In genomic region chr11:63978551-63979235, GRCh38 we compare ENCODE assay signal across 17 cellular contexts. TPM values are rescaled to one million over a fixed set of nuclear protein-coding genes. Genes with fewer than 3 reads are reported as not detected.
DNase-seq lines count a peak whose midpoint lies in the region; ATAC-seq and TF ChIP-seq lines count a peak whose summit lies in the region.
"Had no signal": no experiment of that assay in that cellular context is flagged by ENCODE, and none has a peak within 500 bp of the region (broad histone marks: within the 10 kb centered on the region; RNA-seq: fewer than 3 reads in every experiment).

No MANE protein-coding gene starts in this region.

- no peak overlapping the region for H3K27ac ChIP-seq in PC-9
- no peak overlapping the region for H3K27ac ChIP-seq in PC-3 (ENCODE audit: low read length)
- H3K27ac ChIP-seq: parathyroid adenoma had no signal

- no peak overlapping the region for H3K9ac ChIP-seq in PC-3 (ENCODE audit: low read length)
- H3K9ac ChIP-seq: parathyroid adenoma had no signal

- H3K27me3 Mint-ChIP-seq in activated CD8-positive, alpha-beta T cell treated with anti-CD3 and anti-CD28 coated beads, Interleukin-2, amount 10 ng/mL, durations not matched to agents 7 days and 5 days (ENCODE audit: low read depth): no peaks in the 10 kb centered on the region
- no peaks in the 10 kb centered on the region for H3K27me3 Mint-ChIP-seq in activated CD8-positive, alpha-beta T cell treated with anti-CD3 and anti-CD28 coated beads for 36 hours
- H3K27me3 Mint-ChIP-seq in effector memory CD8-positive, alpha-beta T cell: no peaks in the 10 kb centered on the region
- no peaks in the 10 kb centered on the region for H3K27me3 Mint-ChIP-seq in osteocyte (ENCODE audit: unreplicated experiment)
- H3K27me3 Mint-ChIP-seq: activated naive CD4-positive, alpha-beta T cell treated with anti-CD3 and anti-CD28 coated beads, Interleukin-2, amount 10 ng/mL, durations not matched to agents 7 days and 5 days had no signal

- H3K9me3 ChIP-seq in PC-9 (ENCODE audit: insufficient read depth, low read depth): no peaks in the 10 kb centered on the region
- no peaks in the 10 kb centered on the region for H3K9me3 ChIP-seq in PC-3 (ENCODE audit: low read length)

- TF ChIP-seq CTCF in activated CD8-positive, alpha-beta T cell treated with anti-CD3 and anti-CD28 coated beads for 36 hours (IDR thresholded peaks at IDR 0.05): no peak
- TF ChIP-seq CTCF in LNCaP clone FGC (IDR thresholded peaks at IDR 0.05; ENCODE audit: control insufficient read depth, extremely low read depth, insufficient read depth) (no peak), osteocyte (IDR thresholded peaks at IDR 0.05) (no peak), PC-9 (conservative IDR thresholded peaks at IDR 0.05) (no peak), PC-3 (conservative IDR thresholded peaks at IDR 0.05; ENCODE audit: low read depth, low read length) (no peak)

- H3K79me2 ChIP-seq in PC-9 (ENCODE audit: low read depth) (peaks cover 44% of the 10 kb centered on the region), PC-3 (ENCODE audit: low read length) (peaks cover 71% of the 10 kb centered on the region)

- H3K4me1 Mint-ChIP-seq in activated CD8-positive, alpha-beta T cell treated with anti-CD3 and anti-CD28 coated beads, Interleukin-2, amount 10 ng/mL, durations not matched to agents 7 days and 5 days (ENCODE audit: low read depth): peaks cover 45% of the 10 kb centered on the region
- peaks cover 25% of the 10 kb centered on the region for H3K4me1 Mint-ChIP-seq in activated CD8-positive, alpha-beta T cell treated with anti-CD3 and anti-CD28 coated beads for 36 hours (ENCODE audit: low read depth)
- peaks cover 25 to 28% of the 10 kb centered on the region in 2 donors for H3K4me1 Mint-ChIP-seq in effector memory CD8-positive, alpha-beta T cell (ENCODE audit: low read depth in 2 of 2)
- H3K4me1 Mint-ChIP-seq in osteocyte (ENCODE audit: unreplicated experiment): peaks cover 51% of the 10 kb centered on the region

- peaks cover 11% of the 10 kb centered on the region for H4K20me1 ChIP-seq in PC-9 (ENCODE audit: insufficient read depth)
- peaks cover 11% of the 10 kb centered on the region for H4K20me1 ChIP-seq in PC-3 (ENCODE audit: low read length)

- H3K36me3 ChIP-seq in PC-9 (ENCODE audit: low read depth) (peaks cover 4% of the 10 kb centered on the region; the same call in 1 of the 2 replicates), PC-3 (ENCODE audit: low read depth, low read length) (peaks cover 13% of the 10 kb centered on the region)

- peak overlapping the region; percentile 54 for H3K27ac Mint-ChIP-seq in activated CD8-positive, alpha-beta T cell treated with anti-CD3 and anti-CD28 coated beads, Interleukin-2, amount 10 ng/mL, durations not matched to agents 7 days and 5 days
- H3K27ac Mint-ChIP-seq in activated CD8-positive, alpha-beta T cell treated with anti-CD3 and anti-CD28 coated beads for 36 hours: no peak overlapping the region
- H3K27ac Mint-ChIP-seq in effector memory CD8-positive, alpha-beta T cell: peak overlapping the region; percentile 7 to 87
- H3K27ac Mint-ChIP-seq in osteocyte (ENCODE audit: unreplicated experiment): peak overlapping the region; percentile 86
- H3K27ac Mint-ChIP-seq: activated naive CD4-positive, alpha-beta T cell treated with anti-CD3 and anti-CD28 coated beads, Interleukin-2, amount 10 ng/mL, durations not matched to agents 7 days and 5 days had no signal

- H3K4me1 ChIP-seq in PC-9 (replicated peaks; ENCODE audit: insufficient read depth) (peaks cover 13% of the 10 kb centered on the region), PC-3 (ENCODE audit: insufficient read depth, low read length) (peaks cover 24% of the 10 kb centered on the region)
- H3K4me1 ChIP-seq: parathyroid adenoma had no signal

- H3K4me3 ChIP-seq in LNCaP clone FGC (ENCODE audit: low read depth, low read length) (peak overlapping the region; percentile 3; the same call in 1 of the 2 replicates), PC-9 (no peak overlapping the region), PC-3 (ENCODE audit: low read length) (no peak overlapping the region)

- BruUV-seq in PC-9 (replicated peaks; lab: Mats Ljungman, UMichigan): no TSS peak
- BruUV-seq in PC-3 (replicated peaks; lab: Mats Ljungman, UMichigan): no TSS peak

- ATAC-seq in activated CD8-positive, alpha-beta T cell treated with anti-CD3 and anti-CD28 coated beads, Interleukin-2, amount 10 ng/mL, durations not matched to agents 7 days and 5 days: no peak
- ATAC-seq in activated CD8-positive, alpha-beta T cell treated with anti-CD3 and anti-CD28 coated beads for 36 hours: no peak
- no peak for ATAC-seq in effector memory CD8-positive, alpha-beta T cell (replicated peaks)
- ATAC-seq in HG03280 (IDR thresholded peaks at IDR 0.05; ENCODE audit: unreplicated experiment) (no peak), PC-3 (no peak)

- H3K9me2 ChIP-seq in PC-9 (ENCODE audit: insufficient read depth) (no peaks in the 10 kb centered on the region), PC-3 (replicated peaks; ENCODE audit: low read length) (no peaks in the 10 kb centered on the region)

- intact Hi-C loops in activated CD8-positive, alpha-beta T cell treated with anti-CD3 and anti-CD28 coated beads for 36 hours (cut with micrococcal nuclease): no loop called here
- intact Hi-C loops in PC-9 (cut with micrococcal nuclease; ENCODE audit: unreplicated experiment) (loop anchor here (10.0 kb wide), 1 partner anchor 326 kb away; the partner anchor contains the start of genes CATSPERZ and ESRRA), PC-3 (cut with micrococcal nuclease) (no loop called here)

- no peaks in the 10 kb centered on the region for H3K9me3 Mint-ChIP-seq in activated CD8-positive, alpha-beta T cell treated with anti-CD3 and anti-CD28 coated beads, Interleukin-2, amount 10 ng/mL, durations not matched to agents 7 days and 5 days (ENCODE audit: insufficient read depth)
- no peaks in the 10 kb centered on the region for H3K9me3 Mint-ChIP-seq in activated CD8-positive, alpha-beta T cell treated with anti-CD3 and anti-CD28 coated beads for 36 hours
- no peaks in the 10 kb centered on the region for H3K9me3 Mint-ChIP-seq in effector memory CD8-positive, alpha-beta T cell
- no peaks in the 10 kb centered on the region for H3K9me3 Mint-ChIP-seq in osteocyte (ENCODE audit: unreplicated experiment)
- H3K9me3 Mint-ChIP-seq: activated naive CD4-positive, alpha-beta T cell treated with anti-CD3 and anti-CD28 coated beads, Interleukin-2, amount 10 ng/mL, durations not matched to agents 7 days and 5 days had no signal

- no peaks in the 10 kb centered on the region for H3K27me3 ChIP-seq in PC-9 (ENCODE audit: insufficient read depth, low read depth)
- no peaks in the 10 kb centered on the region for H3K27me3 ChIP-seq in PC-3 (ENCODE audit: low read length)

- H3K4me2 ChIP-seq in PC-9 (no peak overlapping the region), PC-3 (ENCODE audit: low read length) (no peak overlapping the region)

- no peak overlapping the region for H2AFZ ChIP-seq in PC-9
- H2AFZ ChIP-seq in PC-3 (ENCODE audit: low read length): no peak overlapping the region
- H2AFZ ChIP-seq: parathyroid adenoma had no signal

- peaks cover 32% of the 10 kb centered on the region for H3K36me3 Mint-ChIP-seq in activated CD8-positive, alpha-beta T cell treated with anti-CD3 and anti-CD28 coated beads, Interleukin-2, amount 10 ng/mL, durations not matched to agents 7 days and 5 days (ENCODE audit: low read depth)
- H3K36me3 Mint-ChIP-seq in activated CD8-positive, alpha-beta T cell treated with anti-CD3 and anti-CD28 coated beads for 36 hours (ENCODE audit: low read depth): peaks cover 23% of the 10 kb centered on the region
- peaks cover 15% of the 10 kb centered on the region for H3K36me3 Mint-ChIP-seq in effector memory CD8-positive, alpha-beta T cell (ENCODE audit: insufficient read depth)
- H3K36me3 Mint-ChIP-seq in osteocyte (ENCODE audit: unreplicated experiment): peaks cover 4% of the 10 kb centered on the region

- no peak overlapping the region for H3K4me3 Mint-ChIP-seq in activated CD8-positive, alpha-beta T cell treated with anti-CD3 and anti-CD28 coated beads, Interleukin-2, amount 10 ng/mL, durations not matched to agents 7 days and 5 days
- no peak overlapping the region for H3K4me3 Mint-ChIP-seq in activated CD8-positive, alpha-beta T cell treated with anti-CD3 and anti-CD28 coated beads for 36 hours
- H3K4me3 Mint-ChIP-seq in effector memory CD8-positive, alpha-beta T cell: peak overlapping the region in 1 of 2 donors; percentile 7
- H3K4me3 Mint-ChIP-seq in osteocyte (ENCODE audit: unreplicated experiment): peak overlapping the region; percentile 35
- H3K4me3 Mint-ChIP-seq: activated naive CD4-positive, alpha-beta T cell treated with anti-CD3 and anti-CD28 coated beads, Interleukin-2, amount 10 ng/mL, durations not matched to agents 7 days and 5 days had no signal

- POLR2A ChIA-PET in activated CD8-positive, alpha-beta T cell treated with anti-CD3 and anti-CD28 coated beads, Interleukin-2, amount 10 ng/mL, durations not matched to agents 7 days and 5 days (lab: Charles Lee): no interaction called here
- POLR2A ChIA-PET in activated CD8-positive, alpha-beta T cell treated with anti-CD3 and anti-CD28 coated beads for 36 hours (lab: Charles Lee): interaction anchor here (0.5 kb wide), 1 partner anchor 200 kb away, joined by 3 read pairs; no protein-coding TSS in a partner anchor
- POLR2A ChIA-PET in PC-9 (lab: Charles Lee; ENCODE audit: unreplicated experiment): interaction anchor here (0.7 kb wide), 1 partner anchor 106 kb away, joined by 3 read pairs; no protein-coding TSS in a partner anchor
- POLR2A ChIA-PET in PC-3 (lab: Charles Lee; ENCODE audit: unreplicated experiment): no interaction called here

- H3F3A ChIP-seq in PC-9 (ENCODE audit: insufficient read depth, low read depth) (peaks cover 9% of the 10 kb centered on the region), PC-3 (ENCODE audit: low read length, unreplicated experiment) (no peaks in the 10 kb centered on the region)

- CTCF ChIA-PET in activated CD8-positive, alpha-beta T cell treated with anti-CD3 and anti-CD28 coated beads, Interleukin-2, amount 10 ng/mL, durations not matched to agents 7 days and 5 days (lab: Charles Lee): interaction anchor here (0.9 to 1.4 kb wide), 2 partner anchors 22 to 142 kb away, joined by 3 to 4 read pairs; no protein-coding TSS in a partner anchor
- CTCF ChIA-PET in activated CD8-positive, alpha-beta T cell treated with anti-CD3 and anti-CD28 coated beads for 36 hours (lab: Charles Lee): no interaction called here
- CTCF ChIA-PET in PC-9 (lab: Charles Lee): no interaction called here
- CTCF ChIA-PET in PC-3 (lab: Charles Lee): no interaction called here

- no peak for DNase-seq in activated CD8-positive, alpha-beta T cell treated with anti-CD3 and anti-CD28 coated beads, Interleukin-2, amount 10 ng/mL, durations not matched to agents 7 days and 5 days
- no peak for DNase-seq in activated CD8-positive, alpha-beta T cell treated with anti-CD3 and anti-CD28 coated beads for 36 hours
- peak; percentile 52 for DNase-seq in LNCaP clone FGC (ENCODE audit: low read depth)
- no peak for DNase-seq in effector memory CD8-positive, alpha-beta T cell
- no peak for DNase-seq in osteocyte (ENCODE audit: extremely low spot score, unreplicated experiment)
- no peak for DNase-seq in PC-9
- DNase-seq in PC-3: no peak
- DNase-seq: ACHN; activated naive CD4-positive, alpha-beta T cell treated with anti-CD3 and anti-CD28 coated beads, Interleukin-2, amount 10 ng/mL, durations not matched to agents 7 days and 5 days; central memory CD4-positive, alpha-beta T cell; COR-L47; foreskin melanocyte; GF-D8; KG1; NCI-H1417 had no signal

RNA-seq across cellular contexts. Expression of gene COX8A, which starts 4.3 kb away (rescaled TPM):
- total RNA-seq in activated CD8-positive, alpha-beta T cell treated with anti-CD3 and anti-CD28 coated beads, Interleukin-2, amount 10 ng/mL, durations not matched to agents 7 days and 5 days: 100 to 1,000 TPM; 528 to 569 TPM
- 100 to 1,000 TPM; 436 to 497 TPM for total RNA-seq in activated CD8-positive, alpha-beta T cell treated with anti-CD3 and anti-CD28 coated beads for 36 hours
- total RNA-seq in osteocyte (253 and 265 TPM in 2 replicates), PC-9 (2021) (521 and 547 TPM in 2 replicates), PC-3 (2014; rRNA removed) (1,480 and 1,500 TPM in 2 replicates)

RNA-seq across cellular contexts. Expression of gene OTUB1, which starts 7.5 kb away (rescaled TPM):
- 100 to 1,000 TPM in 1 of 2 experiments, 10 to 100 TPM in 1; 93.7 to 102 TPM for total RNA-seq in activated CD8-positive, alpha-beta T cell treated with anti-CD3 and anti-CD28 coated beads, Interleukin-2, amount 10 ng/mL, durations not matched to agents 7 days and 5 days
- total RNA-seq in activated CD8-positive, alpha-beta T cell treated with anti-CD3 and anti-CD28 coated beads for 36 hours: 10 to 100 TPM; 70.1 to 73.9 TPM
- total RNA-seq in osteocyte: 66.2 and 71.4 TPM in 2 replicates
- total RNA-seq in PC-9 (2021): 105 and 119 TPM in 2 replicates
- 124 and 129 TPM in 2 replicates for total RNA-seq in PC-3 (2014; rRNA removed)

RNA-seq across cellular contexts. Expression of gene NAA40, which starts 39.9 kb away (rescaled TPM):
- 10 to 100 TPM; 42.6 to 44.9 TPM for total RNA-seq in activated CD8-positive, alpha-beta T cell treated with anti-CD3 and anti-CD28 coated beads, Interleukin-2, amount 10 ng/mL, durations not matched to agents 7 days and 5 days
- 10 to 100 TPM; 18.5 to 20.5 TPM for total RNA-seq in activated CD8-positive, alpha-beta T cell treated with anti-CD3 and anti-CD28 coated beads for 36 hours
- total RNA-seq in osteocyte (24.0 and 28.1 TPM in 2 replicates), PC-9 (2021) (47.4 and 50.4 TPM in 2 replicates), PC-3 (2014; rRNA removed) (20.9 and 26.7 TPM in 2 replicates)

RNA-seq across cellular contexts. Expression of gene FLRT1, which starts 57.0 kb away (rescaled TPM):
- not detected for total RNA-seq in activated CD8-positive, alpha-beta T cell treated with anti-CD3 and anti-CD28 coated beads, Interleukin-2, amount 10 ng/mL, durations not matched to agents 7 days and 5 days
- total RNA-seq in activated CD8-positive, alpha-beta T cell treated with anti-CD3 and anti-CD28 coated beads for 36 hours: not detected
- total RNA-seq in osteocyte (0.54 and 0.65 TPM in 2 replicates), PC-9 (2021) (0.25 and 0.44 TPM in 2 replicates), PC-3 (2014; rRNA removed) (not detected in 2 replicates)

Comparison
In these comparisons a context has a peak if more than half of its experiments do, and no peak if none do; other contexts are left out.
1. POLR2A ChIA-PET loops: an anchor here in activated CD8-positive, alpha-beta T cell treated with anti-CD3 and anti-CD28 coated beads for 36 hours (0.5 kb wide) and PC-9 (0.7 kb wide); none called in activated CD8-positive, alpha-beta T cell treated with anti-CD3 and anti-CD28 coated beads, Interleukin-2, amount 10 ng/mL, durations not matched to agents 7 days and 5 days and PC-3.